In the genomic region with DNA sequence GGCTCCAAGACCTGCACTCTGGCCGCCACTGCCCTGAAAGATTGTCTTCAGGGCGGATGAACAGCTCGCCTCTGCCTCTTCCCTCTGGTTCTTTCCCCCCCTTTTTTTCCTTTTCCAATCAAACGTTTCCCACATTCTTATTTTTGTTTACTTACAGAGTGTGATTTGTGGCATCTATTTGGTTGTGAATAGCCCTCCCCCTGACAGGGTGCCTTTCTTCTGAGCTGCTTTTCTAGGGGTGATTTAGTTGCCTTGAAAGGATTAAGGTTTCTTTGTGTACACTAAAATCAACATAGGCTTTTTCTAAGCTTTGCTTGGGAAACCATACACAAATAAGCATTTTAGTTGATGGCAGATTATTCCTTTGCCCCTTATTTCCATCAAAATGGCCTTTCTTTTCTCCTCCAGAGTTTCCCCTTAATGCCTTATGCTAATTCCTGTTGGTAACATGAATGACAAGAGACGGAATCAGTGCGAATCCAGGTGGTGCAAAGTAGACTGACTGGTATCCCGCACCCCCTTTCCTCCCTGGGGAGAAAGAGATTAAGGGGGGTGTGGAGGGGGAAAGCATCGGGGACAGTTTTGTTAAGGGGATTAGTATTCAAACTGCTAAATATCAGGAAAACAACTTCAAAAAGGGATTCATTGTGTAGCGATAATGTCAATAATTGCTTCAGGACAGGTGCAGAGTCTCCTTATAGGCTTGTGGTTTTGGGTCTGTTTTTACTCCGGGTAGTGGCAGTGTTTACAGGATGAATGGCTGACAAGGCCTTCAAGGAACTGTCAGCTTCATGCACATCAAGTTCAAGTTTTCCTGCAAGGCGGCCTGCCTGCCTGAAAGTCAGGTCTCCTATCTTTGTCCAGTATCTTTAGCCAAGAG, we compare ENCODE assay signal across 18 cellular contexts.
DNase-seq lines count a peak whose midpoint lies in the region.
"Had no signal": no experiment of that assay in that cellular context is flagged by ENCODE, and none has a peak within 500 bp of the region (broad histone marks: within the 10 kb centered on the region; RNA-seq: fewer than 3 reads in every experiment).

No MANE protein-coding gene starts in this region.

- H3K9me3 Mint-ChIP-seq in activated naive CD4-positive, alpha-beta T cell treated with anti-CD3 and anti-CD28 coated beads for 36 hours, result no peaks in the 10 kb centered on the region
- H3K9me3 Mint-ChIP-seq: activated naive CD4-positive, alpha-beta T cell treated with anti-CD3 and anti-CD28 coated beads, Interleukin-2, amount 50 U/mL, for 24 hours; IgD-negative memory B cell had no signal

- peak; percentile 82 for DNase-seq in NCI-H146 (lab: John Stamatoyannopoulos, UW)
- peak; percentile 45 for DNase-seq in SK-N-DZ (ENCODE audit: low spot score)
- DNase-seq in iPS-NIHi11 (ENCODE audit: low spot score), result peak; percentile 22
- DNase-seq in activated naive CD4-positive, alpha-beta T cell treated with anti-CD3 and anti-CD28 coated beads for 36 hours, result no peak
- DNase-seq in germinal center (ENCODE audit: low spot score), result no peak
- no peak for DNase-seq in effector CD8-positive, alpha-beta T cell (lab: John Stamatoyannopoulos, UW)
- no peak for DNase-seq in cerebellum (ENCODE audit: low spot score)
- DNase-seq: activated CD4-positive, alpha-beta T cell treated with anti-CD3 and anti-CD28 coated beads for 36 hours; body of pancreas; DMS53; NCI-H1694; NK-92 treated with Interleukin-12 subunit alpha and Interleukin-12 subunit beta, amount 100 ng/mL, for 24 hours; occipital lobe; SHP77; stimulated activated CD4-positive, alpha-beta T cell treated with anti-CD3 and anti-CD28 coated beads, Interleukin-1b, Interleukin-23, amount 100 ng/mL, for 48 hours had no signal

- peaks cover 27% of the 10 kb centered on the region for H3K27me3 Mint-ChIP-seq in activated naive CD4-positive, alpha-beta T cell treated with anti-CD3 and anti-CD28 coated beads for 36 hours (ENCODE audit: low read depth)

- peaks cover 43% of the 10 kb centered on the region for H3K36me3 ChIP-seq in HUES48 (ENCODE audit: control insufficient read depth, insufficient read depth, low read length)

- H3K4me1 Mint-ChIP-seq in activated naive CD4-positive, alpha-beta T cell treated with anti-CD3 and anti-CD28 coated beads for 36 hours (ENCODE audit: low read depth), result peaks cover 6% of the 10 kb centered on the region

- CTCF ChIA-PET in activated naive CD4-positive, alpha-beta T cell treated with anti-CD3 and anti-CD28 coated beads for 36 hours (lab: Charles Lee), result interaction anchor here (0.5 to 0.6 kb wide), 2 partner anchors 15 to 50 kb away, joined by 3 to 4 read pairs; no protein-coding TSS in a partner anchor

- no peak overlapping the region for H3K4me3 Mint-ChIP-seq in activated naive CD4-positive, alpha-beta T cell treated with anti-CD3 and anti-CD28 coated beads for 36 hours
- H3K4me3 Mint-ChIP-seq: activated CD4-positive, alpha-beta T cell treated with anti-CD3 and anti-CD28 coated beads for 36 hours; activated naive CD4-positive, alpha-beta T cell treated with anti-CD3 and anti-CD28 coated beads, Interleukin-2, amount 50 U/mL, for 24 hours; IgD-negative memory B cell had no signal

- peaks cover 85% of the 10 kb centered on the region for H3K4me1 ChIP-seq in HUES48 (ENCODE audit: control insufficient read depth, insufficient read depth, low read length)

- H3K27me3 ChIP-seq in HUES48 (ENCODE audit: control insufficient read depth, insufficient read depth, low read length), result no peaks in the 10 kb centered on the region
- H3K27me3 ChIP-seq: body of pancreas had no signal

- no peaks in the 10 kb centered on the region for H3K9me3 ChIP-seq in HUES48 (ENCODE audit: control insufficient read depth, insufficient read depth, low read length)
- H3K9me3 ChIP-seq: body of pancreas had no signal

- H3K27ac ChIP-seq in HUES48 (ENCODE audit: low read depth, low read length), result peak overlapping the region; percentile 94
- H3K27ac ChIP-seq: body of pancreas had no signal

- no peaks in the 10 kb centered on the region for H3K36me3 Mint-ChIP-seq in activated naive CD4-positive, alpha-beta T cell treated with anti-CD3 and anti-CD28 coated beads for 36 hours (ENCODE audit: low read depth)
- H3K36me3 Mint-ChIP-seq: activated naive CD4-positive, alpha-beta T cell treated with anti-CD3 and anti-CD28 coated beads, Interleukin-2, amount 50 U/mL, for 24 hours; IgD-negative memory B cell had no signal

- peak overlapping the region; percentile 95 for H3K4me3 ChIP-seq in HUES48 (ENCODE audit: low read depth, low read length)
- H3K4me3 ChIP-seq: body of pancreas had no signal

- no peak overlapping the region for H3K27ac Mint-ChIP-seq in activated naive CD4-positive, alpha-beta T cell treated with anti-CD3 and anti-CD28 coated beads for 36 hours
- H3K27ac Mint-ChIP-seq: activated CD4-positive, alpha-beta T cell treated with anti-CD3 and anti-CD28 coated beads for 36 hours; activated naive CD4-positive, alpha-beta T cell treated with anti-CD3 and anti-CD28 coated beads, Interleukin-2, amount 50 U/mL, for 24 hours had no signal

- 0 out of 2 replicates have a peak overlapping the region, but pooled peaks have one; percentile 30 for H3K9ac ChIP-seq in HUES48 (ENCODE audit: low read depth, low read length)

- intact Hi-C loops in activated naive CD4-positive, alpha-beta T cell treated with anti-CD3 and anti-CD28 coated beads for 36 hours (cut with micrococcal nuclease), result no loop called here

Comparison
In these comparisons a context has a peak if more than half of its experiments do, and no peak if none do; other contexts are left out.
1. DNase-seq: peak in NCI-H146 (single experiment), SK-N-DZ (single experiment) and iPS-NIHi11 (single experiment); none in activated naive CD4-positive, alpha-beta T cell treated with anti-CD3 and anti-CD28 coated beads for 36 hours (single experiment), germinal center (single experiment), effector CD8-positive, alpha-beta T cell (single experiment) and cerebellum (single experiment).